In genomic region chr6:125358898-125359297, GRCh38 we compare ENCODE assay signal across 24 cellular contexts.
"Had no signal": no experiment of that assay in that cellular context is flagged by ENCODE, and none has a peak within 500 bp of the region (broad histone marks: within the 10 kb centered on the region; RNA-seq: fewer than 3 reads in every experiment).

No MANE protein-coding gene starts in this region.

- H3K27ac ChIP-seq: coronary artery, esophagus squamous epithelium, left lung, neutrophil, pancreas, sigmoid colon, suprapubic skin, thyroid gland had no signal

- H3K36me3 ChIP-seq: esophagus squamous epithelium, left lung, neutrophil, pancreas, sigmoid colon, suprapubic skin, thyroid gland had no signal

- H3K27me3 ChIP-seq: sigmoid colon, thyroid gland had no signal

- H3K36me3 Mint-ChIP-seq: naive thymus-derived CD8-positive, alpha-beta T cell; stimulated activated memory B cell treated with anti-CD40 and anti-IgM and Interleukin-4, amounts not matched to agents 10 μg/mL and 1 μg/mL and 100 μg/mL, for 72 hours had no signal

- H3K27ac Mint-ChIP-seq: naive thymus-derived CD8-positive, alpha-beta T cell; progenitor cell of endocrine pancreas; stimulated activated memory B cell treated with anti-CD40 and anti-IgM and Interleukin-4, amounts not matched to agents 10 μg/mL and 1 μg/mL and 100 μg/mL, for 72 hours; stimulated activated naive CD8-positive, alpha-beta T cell treated with anti-CD3 and anti-CD28 coated beads, Interleukin-15, Interleukin-2, amounts not matched to agents 100 ng/mL and 50 ng/mL, for 24 hours had no signal

- H3K9me3 ChIP-seq: esophagus squamous epithelium, left lung, neutrophil, pancreas, sigmoid colon, suprapubic skin, thyroid gland had no signal

- H3K4me3 Mint-ChIP-seq: naive thymus-derived CD8-positive, alpha-beta T cell; stimulated activated memory B cell treated with anti-CD40 and anti-IgM and Interleukin-4, amounts not matched to agents 10 μg/mL and 1 μg/mL and 100 μg/mL, for 72 hours; stimulated activated naive CD8-positive, alpha-beta T cell treated with anti-CD3 and anti-CD28 coated beads, Interleukin-15, Interleukin-2, amounts not matched to agents 100 ng/mL and 50 ng/mL, for 24 hours had no signal

- FAIRE-seq: endometrium, frontal cortex, kidney, pancreas had no signal

- DNase-seq: dermis blood vessel endothelial cell; effector memory CD4-positive, alpha-beta T cell; erythroblast; esophagus squamous epithelium; kidney; left cardiac atrium; left lung; mammary epithelial cell; naive thymus-derived CD8-positive, alpha-beta T cell; pancreas; right cardiac atrium; sigmoid colon; stimulated activated CD4-positive, alpha-beta T cell treated with anti-CD3 and anti-CD28 coated beads, Interleukin-2, amount 100 ng/mL, for 24 hours; stimulated activated CD4-positive, alpha-beta T cell treated with anti-CD3 and anti-CD28 coated beads, Interleukin-4, amount 100 ng/mL, for 24 hours; thyroid gland; trophoblast cell had no signal

- ATAC-seq: left cardiac atrium; left lung; naive thymus-derived CD8-positive, alpha-beta T cell; pancreas; right cardiac atrium; stimulated activated memory B cell treated with anti-CD40 and anti-IgM and Interleukin-4, amounts not matched to agents 10 μg/mL and 1 μg/mL and 100 μg/mL, for 72 hours had no signal

- H3K4me3 ChIP-seq: coronary artery, esophagus squamous epithelium, left lung, pancreas, sigmoid colon, suprapubic skin, thyroid gland had no signal

- H3K9me3 Mint-ChIP-seq: naive thymus-derived CD8-positive, alpha-beta T cell; stimulated activated memory B cell treated with anti-CD40 and anti-IgM and Interleukin-4, amounts not matched to agents 10 μg/mL and 1 μg/mL and 100 μg/mL, for 72 hours; stimulated activated naive CD8-positive, alpha-beta T cell treated with anti-CD3 and anti-CD28 coated beads, Interleukin-15, Interleukin-2, amounts not matched to agents 100 ng/mL and 50 ng/mL, for 24 hours had no signal
